ENCODE assay signal across 8 cellular contexts in the genomic region with DNA sequence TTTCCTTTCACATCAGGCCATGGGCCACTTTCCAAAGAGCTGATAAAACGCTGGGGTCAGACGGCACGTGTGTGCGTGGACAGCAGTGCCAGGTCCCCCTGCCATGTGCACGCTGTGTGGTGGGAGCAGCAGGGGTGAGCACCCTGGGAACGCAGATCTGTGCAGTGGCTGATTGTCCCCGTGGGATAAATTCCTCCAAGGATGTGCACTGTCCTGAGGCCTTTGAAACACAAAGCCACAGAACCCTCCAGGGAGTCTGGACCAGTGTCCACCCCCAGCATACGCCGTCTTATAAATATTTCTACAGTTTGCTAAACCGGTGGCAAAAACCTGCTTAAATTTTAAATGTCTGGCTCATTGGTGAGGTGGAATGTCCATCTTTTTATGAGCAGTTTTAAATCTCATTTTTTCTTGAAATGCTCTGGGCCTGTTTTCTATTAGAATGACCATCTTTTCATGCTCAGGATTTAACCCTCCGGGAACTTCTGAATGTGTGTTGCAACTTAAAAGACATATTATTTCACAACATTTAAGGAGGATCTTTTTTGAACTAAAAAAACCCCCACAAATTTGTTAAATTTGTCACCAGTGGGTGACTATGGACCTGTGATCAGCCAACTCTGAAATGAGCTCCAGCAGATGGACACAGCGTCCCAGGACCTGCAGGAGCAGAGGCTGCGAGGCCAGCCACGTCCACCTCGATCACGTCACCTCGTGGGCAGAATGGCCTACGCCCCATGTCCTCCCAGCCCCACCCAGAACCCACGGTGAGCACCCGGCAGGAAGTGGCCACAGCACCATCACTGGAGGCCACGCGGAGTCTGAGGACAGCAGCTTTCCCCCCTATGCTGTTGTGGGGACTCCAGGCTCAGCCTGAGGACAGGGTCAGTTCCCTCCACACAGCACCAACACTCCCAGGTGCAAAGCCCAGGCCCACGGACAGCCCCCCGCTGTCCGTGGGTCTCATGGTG.
A peak's percentile ranks its signal among the peaks of the same experiment; 100 is the strongest.
DNase-seq lines count a peak whose midpoint lies in the region; ATAC-seq and TF ChIP-seq lines count a peak whose summit lies in the region.

No MANE protein-coding gene starts in this region.

- H3K4me3 ChIP-seq in GM12875 (ENCODE audit: low read depth, low read length) (peak overlapping the region; percentile 60), Panc1 (ENCODE audit: low read depth in 2 of 2, low read length in 2 of 2) (peak overlapping the region; percentile 31 to 45)

- CTCF ChIA-PET in Panc1 (lab: Charles Lee), result no interaction called here

- intact Hi-C loops in Panc1 (cut with micrococcal nuclease; ENCODE audit: unreplicated experiment), result no loop called here

- DNase-seq in Panc1 (ENCODE audit: low read depth, low spot score) (no peak), naive B cell (no peak), NCI-H1436 (lab: John Stamatoyannopoulos, UW) (no peak), mesenteric fat pad (ENCODE audit: low spot score) (no peak), G401 (ENCODE audit: low spot score) (no peak)
- no peak for DNase-seq in effector memory CD8-positive, alpha-beta T cell

- ATAC-seq in Panc1 (peak; percentile 7), naive B cell (ENCODE audit: low read depth in 2 of 2) (no peak), HG02571 (IDR thresholded peaks at IDR 0.05; ENCODE audit: unreplicated experiment) (no peak)
- peak; percentile 4 for ATAC-seq in effector memory CD8-positive, alpha-beta T cell (replicated peaks)

- in situ Hi-C loops in Panc1 (cut with HindIII; ENCODE audit: low pct_unique_long_range_greater_than_20kb, low sequenced_read_pairs), result no loop called here
- in situ Hi-C loops in G401 (cut with HindIII; ENCODE audit: low sequenced_read_pairs), result no loop called here

- H3K4me1 ChIP-seq in Panc1 (ENCODE audit: control insufficient read depth, insufficient read depth, low read length), result peaks cover 53% of the 10 kb centered on the region

- peak overlapping the region; percentile 96 for H3K27ac Mint-ChIP-seq in effector memory CD8-positive, alpha-beta T cell
- H3K27ac Mint-ChIP-seq in naive B cell, result peak overlapping the region in 3 of 6 donors; percentile 26 to 96 (median 63)

- no peaks in the 10 kb centered on the region for H3K9me3 ChIP-seq in Panc1 (ENCODE audit: control insufficient read depth, insufficient read depth, low read depth, low read length)

- peak overlapping the region; percentile 98 for H3K27ac ChIP-seq in Panc1 (ENCODE audit: low read length)

- POLR2A ChIA-PET in Panc1 (lab: Charles Lee), result no interaction called here

- peaks cover 63% of the 10 kb centered on the region in 2 donors for H3K4me1 Mint-ChIP-seq in effector memory CD8-positive, alpha-beta T cell (ENCODE audit: low read depth in 2 of 2)
- H3K4me1 Mint-ChIP-seq in naive B cell, result peaks cover 49 to 64% (median 64%) of the 10 kb centered on the region in 3 donors

- H3K36me3 ChIP-seq in Panc1 (ENCODE audit: control insufficient read depth, insufficient read depth, low read length), result no peaks in the 10 kb centered on the region

- no TSS peak for BruUV-seq in Panc1 (replicated peaks; lab: Mats Ljungman, UMichigan)

- no peaks in the 10 kb centered on the region for H3K9me3 Mint-ChIP-seq in effector memory CD8-positive, alpha-beta T cell
- no peaks in the 10 kb centered on the region for H3K9me3 Mint-ChIP-seq in naive B cell

- H3K36me3 Mint-ChIP-seq in effector memory CD8-positive, alpha-beta T cell (ENCODE audit: insufficient read depth), result peaks cover 80% of the 10 kb centered on the region
- peaks cover 0 to 7% of the 10 kb centered on the region in 2 donors for H3K36me3 Mint-ChIP-seq in naive B cell

- H3K27me3 ChIP-seq in Panc1 (ENCODE audit: control insufficient read depth, insufficient read depth, low read length), result no peaks in the 10 kb centered on the region

- no peaks in the 10 kb centered on the region for H3K27me3 Mint-ChIP-seq in effector memory CD8-positive, alpha-beta T cell
- no peaks in the 10 kb centered on the region for H3K27me3 Mint-ChIP-seq in naive B cell

- TF ChIP-seq CTCF in GM12875 (IDR thresholded peaks at IDR 0.05; ENCODE audit: borderline replicate concordance, insufficient read depth, low read depth, low read length) (no peak), Panc1 (IDR thresholded peaks at IDR 0.05) (no peak)

- H3K4me3 Mint-ChIP-seq in effector memory CD8-positive, alpha-beta T cell, result peak overlapping the region; percentile 92 to 93
- peak overlapping the region in 6 of 8 donors; percentile 21 to 91 (median 82) for H3K4me3 Mint-ChIP-seq in naive B cell

Comparison
In these comparisons a context has a peak if more than half of its experiments do, and no peak if none do; other contexts are left out.
1. ATAC-seq: peak in Panc1 (single experiment) and effector memory CD8-positive, alpha-beta T cell (single experiment); none in naive B cell (0 of 2) and HG02571 (single experiment).